Comparison of ENCODE assay signal across 1 cellular context in the genomic region with DNA sequence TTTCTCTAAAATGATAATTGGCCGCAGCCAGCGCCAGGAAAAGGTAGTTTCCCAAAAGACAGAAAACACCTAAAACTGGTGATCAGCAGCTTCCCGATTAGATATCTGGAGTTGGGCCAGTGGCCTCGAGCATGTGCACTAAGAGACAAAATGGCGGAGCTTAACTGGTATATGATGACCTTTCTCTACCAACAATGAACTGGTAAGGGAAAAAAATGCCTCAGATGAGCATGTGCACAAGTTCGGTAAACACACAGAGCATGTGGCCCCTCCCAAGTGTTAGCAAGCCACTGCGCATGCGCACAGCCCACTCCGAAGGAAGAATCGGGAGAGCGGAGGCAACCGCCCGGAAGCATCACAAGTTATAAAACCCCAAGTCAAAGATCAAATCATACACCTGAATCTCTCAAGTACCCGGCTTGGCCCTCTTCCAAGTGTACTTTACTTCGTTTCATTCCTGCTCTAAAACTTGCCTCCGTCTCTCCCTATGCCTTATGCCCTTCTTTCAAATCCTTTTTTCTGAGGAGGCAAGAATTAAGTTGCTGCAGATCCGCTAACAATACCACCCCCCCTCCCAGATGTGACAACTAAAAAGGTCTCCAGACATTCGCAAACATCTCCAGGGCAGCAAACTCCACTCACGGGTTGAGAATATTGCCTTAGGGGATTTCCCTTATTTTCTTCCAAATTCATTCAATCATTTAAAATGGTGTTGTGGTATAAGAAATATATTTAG.
A peak's percentile ranks its signal among the peaks of the same experiment; 100 is the strongest.
TF ChIP-seq lines count a peak whose summit lies in the region.

No MANE protein-coding gene starts in this region.

TF ChIP-seq in K562, 482 proteins besides CTCF, POLR2A, EP300 and RAD21 (continued from another document):
- peak; percentile 53 for TF ChIP-seq NFIC (IDR thresholded peaks at IDR 0.05)
- 0 out of 2 replicates have a peak, but pooled peaks have one; percentile 8 for TF ChIP-seq EHMT2 (IDR thresholded peaks at IDR 0.05)
- TF ChIP-seq EZH2 (IDR thresholded peaks at IDR 0.05; ENCODE audit: borderline replicate concordance, low read depth, low read length), result no peak
- TF ChIP-seq MIER1 (IDR thresholded peaks at IDR 0.05; ENCODE audit: low read depth), result no peak
- TF ChIP-seq YY1 (IDR thresholded peaks at IDR 0.05; ENCODE audit: borderline replicate concordance in 1 of 3, control insufficient read depth in 1 of 3, extremely low read depth in 1 of 3, insufficient read depth in 3 of 3, insufficient read length in 1 of 3, insufficient replicate concordance in 2 of 3, low read depth in 1 of 3, low read length in 2 of 3), result peak in 1 of 3 experiments; percentile 26
